Comparison of ENCODE assay signal across 1 cellular context in the genomic region with DNA sequence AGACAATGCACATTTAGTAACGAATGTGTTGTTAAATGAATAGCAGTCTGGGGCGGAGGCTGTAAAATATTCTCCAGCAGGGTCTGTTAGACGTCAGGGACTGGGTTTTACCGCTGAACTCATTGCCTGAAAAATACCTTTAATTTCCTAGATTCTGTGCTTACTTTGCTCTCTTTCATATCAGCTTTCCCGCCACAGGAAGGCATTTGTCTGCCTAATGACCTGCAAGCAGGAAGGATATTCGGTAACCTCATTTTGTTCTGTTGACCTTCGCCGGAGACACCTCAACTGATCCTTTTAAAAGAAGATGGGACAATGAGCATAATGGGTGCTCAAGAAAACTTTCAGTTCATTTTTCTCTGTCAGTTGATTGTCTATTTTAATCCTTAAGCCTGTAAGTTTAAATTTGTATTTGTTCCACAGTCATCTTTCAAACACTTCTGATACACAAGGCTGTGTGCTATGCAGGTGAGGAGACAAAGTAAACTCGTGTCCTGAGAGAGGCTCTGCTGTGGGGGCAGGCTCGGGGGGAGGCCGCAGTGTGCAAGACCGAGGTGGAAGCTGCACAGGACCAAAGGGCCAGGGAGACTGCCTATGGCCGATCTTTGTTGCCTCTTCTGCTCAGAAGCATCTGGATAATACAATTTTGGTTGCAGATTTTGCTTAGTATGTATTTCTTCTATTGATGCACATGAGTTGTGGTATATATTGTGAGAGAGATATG.
TF ChIP-seq lines count a peak whose summit lies in the region.

No MANE protein-coding gene starts in this region.

TF ChIP-seq in H1, 55 proteins besides CTCF, POLR2A, EP300 and RAD21:
- TF ChIP-seq CREB1 (IDR thresholded peaks at IDR 0.05), result no peak
- no peak for TF ChIP-seq ASH2L (IDR thresholded peaks at IDR 0.05; ENCODE audit: low read length)
- TF ChIP-seq CBX8 (IDR thresholded peaks at IDR 0.05; ENCODE audit: borderline replicate concordance, low read depth, low read length), result no peak
